ENCODE assay signal across 8 cellular contexts in genomic region chr20:45993197-45993951, GRCh38. TPM values are rescaled to one million over a fixed set of nuclear protein-coding genes. Genes with fewer than 3 reads are reported as not detected.
DNase-seq lines count a peak whose midpoint lies in the region; ATAC-seq and TF ChIP-seq lines count a peak whose summit lies in the region.

No MANE protein-coding gene starts in this region.

- no peak overlapping the region for H3K4me3 ChIP-seq in RWPE2 (ENCODE audit: severe bottlenecking)
- no peak overlapping the region for H3K4me3 ChIP-seq in fibroblast of mammary gland (ENCODE audit: control insufficient read depth, low read depth, low read length)

- DNase-seq in RWPE2 (ENCODE audit: low spot score), result peak; percentile 100
- peak; percentile 28 for DNase-seq in fibroblast of mammary gland (ENCODE audit: low read depth)
- no peak for DNase-seq in left cardiac atrium

- peak; percentile 41 for ATAC-seq in GM18868 (IDR thresholded peaks at IDR 0.05; ENCODE audit: unreplicated experiment)
- peak; percentile 99 for ATAC-seq in RWPE2 (ENCODE audit: low read depth)
- ATAC-seq in HG03354 (IDR thresholded peaks at IDR 0.05; ENCODE audit: poor library complexity, severe bottlenecking, unreplicated experiment), result no peak
- ATAC-seq in GM21717 (IDR thresholded peaks at IDR 0.05; ENCODE audit: unreplicated experiment), result no peak
- ATAC-seq in GM21737 (IDR thresholded peaks at IDR 0.05; ENCODE audit: unreplicated experiment), result no peak
- no peak for ATAC-seq in left cardiac atrium

- no peaks in the 10 kb centered on the region for H3K36me3 ChIP-seq in RWPE2 (ENCODE audit: low read depth)

- H3K27ac ChIP-seq in 22Rv1 (peak overlapping the region; percentile 94), RWPE2 (ENCODE audit: poor library complexity, severe bottlenecking) (peak overlapping the region; percentile 88)

- no peaks in the 10 kb centered on the region for H3K27me3 ChIP-seq in RWPE2 (ENCODE audit: insufficient read depth, poor library complexity, severe bottlenecking)

- intact Hi-C loops in left cardiac atrium (cut with DNase I), result no loop called here

- H3K4me1 ChIP-seq in RWPE2 (ENCODE audit: insufficient read depth, poor library complexity, severe bottlenecking), result peaks cover 40% of the 10 kb centered on the region

- H3K9me3 ChIP-seq in RWPE2 (ENCODE audit: severe bottlenecking), result no peaks in the 10 kb centered on the region

- TF ChIP-seq CTCF in 22Rv1 (IDR thresholded peaks at IDR 0.05) (no peak), RWPE2 (IDR thresholded peaks at IDR 0.05; ENCODE audit: poor library complexity, severe bottlenecking) (peak; percentile 41), fibroblast of mammary gland (conservative IDR thresholded peaks at IDR 0.05; ENCODE audit: control insufficient read depth, insufficient read depth, low read depth, low read length) (no peak)

RNA-seq across cellular contexts. Expression of gene MMP9, which starts 15.3 kb away (rescaled TPM):
- total RNA-seq in left cardiac atrium, result 1 to 10 TPM; 1.1 to 1.4 TPM

RNA-seq across cellular contexts. Expression of gene ZNF335, which starts 21.4 kb away (rescaled TPM):
- total RNA-seq in left cardiac atrium, result 1 to 10 TPM; 9.1 to 9.8 TPM

RNA-seq across cellular contexts. Expression of gene SLC12A5, which starts 35.6 kb away (rescaled TPM):
- 1 to 10 TPM; 2.6 to 3.2 TPM for total RNA-seq in left cardiac atrium

RNA-seq across cellular contexts. Expression of gene PCIF1, which starts 58.9 kb away (rescaled TPM):
- 10 to 100 TPM; 23.1 to 27.6 TPM for total RNA-seq in left cardiac atrium

Comparison
In these comparisons a context has a peak if more than half of its experiments do, and no peak if none do; other contexts are left out.
1. ATAC-seq: peak in GM18868 (single experiment) and RWPE2 (single experiment); none in HG03354 (single experiment), GM21717 (single experiment), GM21737 (single experiment) and left cardiac atrium (0 of 2).